In genomic region chr22:37609240-37610152, GRCh38 we compare ENCODE assay signal across 6 cellular contexts. TPM values are rescaled to one million over a fixed set of nuclear protein-coding genes. Genes with fewer than 3 reads are reported as not detected.
A peak's percentile ranks its signal among the peaks of the same experiment; 100 is the strongest.
DNase-seq lines count a peak whose midpoint lies in the region; ATAC-seq and TF ChIP-seq lines count a peak whose summit lies in the region.

No MANE protein-coding gene starts in this region.

- peak overlapping the region; percentile 91 to 98 (median 93) for H3K4me3 Mint-ChIP-seq in immature natural killer cell

- peaks cover 9 to 16% (median 15%) of the 10 kb centered on the region in 3 donors for H3K27me3 Mint-ChIP-seq in immature natural killer cell (ENCODE audit: low read depth in 3 of 3)

- no peaks in the 10 kb centered on the region for H3K9me3 Mint-ChIP-seq in immature natural killer cell

- no peak for TF ChIP-seq CTCF in omental fat pad (IDR thresholded peaks at IDR 0.05)

- ATAC-seq in GM19467 (IDR thresholded peaks at IDR 0.05; ENCODE audit: unreplicated experiment) (peak; percentile 0), omental fat pad (ENCODE audit: low FRiP score) (no peak)

- H3K36me3 Mint-ChIP-seq in immature natural killer cell = no peaks in the 10 kb centered on the region

- H3K4me1 Mint-ChIP-seq in immature natural killer cell = peaks cover 50 to 52% of the 10 kb centered on the region in 2 donors

- DNase-seq in UCSD-AML1 (lab: John Stamatoyannopoulos, UW; ENCODE audit: unreplicated experiment) (peak; percentile 61), immature natural killer cell (no peak), iPS-NIHi7 (ENCODE audit: extremely low spot score) (no peak), NCI-H1048 (lab: John Stamatoyannopoulos, UW) (no peak), omental fat pad (ENCODE audit: low spot score) (no peak)

- H3K27ac Mint-ChIP-seq in immature natural killer cell = peak overlapping the region; percentile 92 to 95 (median 94)

RNA-seq across cellular contexts. Expression of gene GGA1, which starts 0.9 kb away (rescaled TPM):
- 10 to 100 TPM; 21.3 to 29.6 (median 25.3) TPM for polyA plus RNA-seq in immature natural killer cell
- 10 to 100 TPM; 28.7 to 50.7 (median 33.9) TPM for total RNA-seq in omental fat pad

RNA-seq across cellular contexts. Expression of gene LGALS2, which starts 29.6 kb away (rescaled TPM):
- polyA plus RNA-seq in immature natural killer cell = 10 to 100 TPM in 1 of 3 donors, 1 to 10 TPM in 2; 3.4 to 30.4 (median 8.2) TPM
- total RNA-seq in omental fat pad = 10 to 100 TPM in 1 of 4 donors, 1 to 10 TPM in 2, not detected in 1; 1.8 to 13.6 (median 3.6) TPM

RNA-seq across cellular contexts. Expression of gene SH3BP1, which starts 30.0 kb away (rescaled TPM):
- 10 to 100 TPM; 12.6 to 41.2 (median 21.2) TPM for polyA plus RNA-seq in immature natural killer cell
- total RNA-seq in omental fat pad = 10 to 100 TPM in 1 of 4 donors, 1 to 10 TPM in 3; 3.6 to 11.5 (median 8.2) TPM

RNA-seq across cellular contexts. Expression of gene PDXP, which starts 49.0 kb away (rescaled TPM):
- 10 to 100 TPM in 1 of 3 donors, 1 to 10 TPM in 2; 2.2 to 13.2 (median 7.7) TPM for polyA plus RNA-seq in immature natural killer cell
- total RNA-seq in omental fat pad = 1 to 10 TPM; 3.8 to 5.4 (median 4.3) TPM

RNA-seq across cellular contexts. Expression of gene CDC42EP1, which starts 49.2 kb away (rescaled TPM):
- under 1 TPM in 2 of 3 donors, not detected in 1; 0.17 to 0.40 TPM for polyA plus RNA-seq in immature natural killer cell
- 10 to 100 TPM; 33.1 to 63.0 (median 39.2) TPM for total RNA-seq in omental fat pad
